Comparison of ENCODE assay signal across 26 cellular contexts in genomic region chr7:40341836-40342235, GRCh38.
"Had no signal": no experiment of that assay in that cellular context is flagged by ENCODE, and none has a peak within 500 bp of the region (broad histone marks: within the 10 kb centered on the region; RNA-seq: fewer than 3 reads in every experiment).

No MANE protein-coding gene starts in this region.

- H3K4me1 Mint-ChIP-seq: activated T-helper 17 cell treated with anti-CD3 and anti-CD28 coated beads, Interleukin-2, amount 50 U/mL, for 72 hours; endodermal cell had no signal

- H3K9me3 ChIP-seq: adrenal gland, colonic mucosa had no signal

- H3K27ac ChIP-seq: adrenal gland, body of pancreas, cardiac muscle cell, colonic mucosa, esophagus squamous epithelium had no signal

- H3K27me3 ChIP-seq: adrenal gland, body of pancreas, cardiac muscle cell, colonic mucosa, esophagus squamous epithelium had no signal

- H3K4me1 ChIP-seq: adrenal gland, body of pancreas, colonic mucosa, esophagus squamous epithelium had no signal

- H3K36me3 ChIP-seq: adrenal gland, cardiac muscle cell, colonic mucosa, esophagus squamous epithelium had no signal

- H3K27me3 Mint-ChIP-seq: activated CD8-positive, alpha-beta T cell treated with anti-CD3 and anti-CD28 coated beads for 36 hours; activated T-helper 17 cell treated with anti-CD3 and anti-CD28 coated beads, Interleukin-2, amount 50 U/mL, for 72 hours had no signal

- H3K4me3 Mint-ChIP-seq: activated CD8-positive, alpha-beta T cell treated with anti-CD3 and anti-CD28 coated beads for 36 hours; activated T-cell treated with anti-CD3 and anti-CD28 coated beads, Interleukin-2, amount 50 U/mL, for 4 hours; activated T-helper 17 cell treated with anti-CD3 and anti-CD28 coated beads, Interleukin-2, amount 50 U/mL, for 72 hours; endodermal cell had no signal

- DNase-seq: activated CD4-positive, alpha-beta T cell treated with anti-CD3 and anti-CD28 coated beads for 4 hours; activated CD4-positive, alpha-beta T cell treated with anti-CD3 and anti-CD28 coated beads, Interleukin-2, amount 50 U/mL, for 1 hour; activated CD4-positive, alpha-beta T cell treated with anti-CD3 and anti-CD28 coated beads, Interleukin-2, amount 50 U/mL, for 48 hours; activated CD4-positive, CD25-positive, alpha-beta regulatory T cell; activated CD4-positive, CD25-positive, alpha-beta regulatory T cell treated with anti-CD3 and anti-CD28 coated beads, Interleukin-2, amount 50 U/mL, for 72 hours; activated CD8-positive, alpha-beta memory T cell treated with anti-CD3 and anti-CD28 coated beads for 24 hours; activated CD8-positive, alpha-beta T cell treated with anti-CD3 and anti-CD28 coated beads for 36 hours; activated effector memory CD4-positive, alpha-beta T cell treated with Interleukin-2 at 50 U/mL for 16 hours; activated gamma-delta T cell treated with Interleukin-2 at 50 U/mL for 16 hours; activated naive CD4-positive, alpha-beta T cell treated with Interleukin-2 at 50 U/mL for 16 hours; activated T-cell treated with anti-CD3 and anti-CD28 coated beads, Interleukin-2, amount 50 U/mL, for 4 hours; adrenal gland; amygdala; aorta; body of pancreas; central memory CD4-positive, alpha-beta T cell; cerebellar nuclear complex; colonic mucosa; effector CD8-positive, alpha-beta T cell; endodermal cell; esophagus squamous epithelium; head of caudate nucleus; T-helper 2 cell had no signal

- ATAC-seq: activated CD8-positive, alpha-beta T cell treated with anti-CD3 and anti-CD28 coated beads for 36 hours; activated T-cell treated with anti-CD3 and anti-CD28 coated beads, Interleukin-2, amount 50 U/mL, for 4 hours; activated T-helper 17 cell treated with anti-CD3 and anti-CD28 coated beads, Interleukin-2, amount 50 U/mL, for 72 hours; body of pancreas had no signal

- H3K4me3 ChIP-seq: adrenal gland, body of pancreas, cardiac muscle cell, colonic mucosa, esophagus squamous epithelium had no signal

- H3K27ac Mint-ChIP-seq: activated CD8-positive, alpha-beta T cell treated with anti-CD3 and anti-CD28 coated beads for 36 hours; activated naive CD4-positive, alpha-beta T cell treated with anti-CD3 and anti-CD28 coated beads, Interleukin-2, amount 50 U/mL, for 72 hours; activated T-helper 17 cell treated with anti-CD3 and anti-CD28 coated beads, Interleukin-2, amount 50 U/mL, for 72 hours; endodermal cell had no signal
